8 cellular contexts compared by ENCODE assay signal in the genomic region with DNA sequence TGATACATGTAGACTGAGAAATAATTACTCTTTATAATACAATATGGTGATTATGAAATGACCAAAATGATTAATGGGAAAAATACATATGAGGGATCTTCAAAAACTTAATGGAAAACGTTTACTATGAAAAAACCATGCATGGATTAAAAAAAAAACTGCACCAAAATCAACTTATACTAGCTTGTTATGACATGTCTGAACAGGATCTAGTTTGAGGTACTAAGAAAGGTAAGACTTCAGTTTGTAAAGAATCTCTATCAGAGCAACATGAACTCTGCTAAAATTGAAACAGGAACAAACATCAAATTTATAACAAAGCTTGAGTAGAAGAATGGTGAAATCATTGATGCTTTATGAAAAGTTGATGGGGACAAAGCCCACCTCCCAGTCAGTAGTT.
"Had no signal": no experiment of that assay in that cellular context is flagged by ENCODE, and none has a peak within 500 bp of the region (broad histone marks: within the 10 kb centered on the region; RNA-seq: fewer than 3 reads in every experiment).

No MANE protein-coding gene starts in this region.

- DNase-seq: GDM1, GF-D8 had no signal

- FAIRE-seq: G401.6, GM12878, GM12891, GM12892, GM18507, GM19239 had no signal

- H3K4me3 ChIP-seq: GM12878 had no signal

- ATAC-seq: GM12878 had no signal
